27 cellular contexts compared by ENCODE assay signal in the genomic region with DNA sequence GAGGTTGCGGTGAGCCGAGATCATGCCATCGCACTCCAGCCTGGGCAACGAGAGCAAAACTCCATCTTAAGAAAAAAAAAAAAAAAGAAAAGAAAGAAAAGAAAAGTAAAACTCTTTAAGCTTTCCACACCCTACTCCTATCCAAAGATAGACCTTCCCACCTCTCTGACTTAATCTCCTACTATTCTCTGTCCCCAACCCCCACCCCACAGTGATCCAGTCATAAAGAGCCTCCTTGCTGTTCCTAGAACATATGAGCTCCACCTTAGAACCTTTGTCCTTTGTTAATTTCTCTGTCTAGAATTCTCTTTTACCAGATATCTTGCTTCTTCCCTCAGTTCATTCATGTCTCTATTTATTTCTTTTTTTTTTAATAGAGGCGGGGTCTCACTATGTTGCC.
"Had no signal": no experiment of that assay in that cellular context is flagged by ENCODE, and none has a peak within 500 bp of the region (broad histone marks: within the 10 kb centered on the region; RNA-seq: fewer than 3 reads in every experiment).

No MANE protein-coding gene starts in this region.

- H3K27ac Mint-ChIP-seq: nephron progenitor cell; stimulated activated effector memory CD8-positive, alpha-beta T cell treated with anti-CD3 and anti-CD28 coated beads, Interleukin-12 subunit alpha, Interleukin-12 subunit beta, amount 100 ng/mL, for 72 hours; stimulated activated naive B cell treated with anti-CD40 and anti-IgM and Interleukin-4, amounts not matched to agents 10 μg/mL and 1 μg/mL and 100 μg/mL, for 72 hours; type B pancreatic cell had no signal

- H3K4me1 Mint-ChIP-seq: neural crest cell; stimulated activated effector memory CD8-positive, alpha-beta T cell treated with anti-CD3 and anti-CD28 coated beads, Interleukin-12 subunit alpha, Interleukin-12 subunit beta, amount 100 ng/mL, for 72 hours had no signal

- H3K4me3 Mint-ChIP-seq: naive B cell; naive thymus-derived CD8-positive, alpha-beta T cell; natural killer cell treated with Interleukin-12 subunit alpha and Interleukin-12 subunit beta and Interleukin-15 and Interleukin-18, amount 100 ng/mL, for 72 hours; nephron progenitor cell; neural crest cell; stimulated activated effector memory CD8-positive, alpha-beta T cell treated with anti-CD3 and anti-CD28 coated beads, Interleukin-12 subunit alpha, Interleukin-12 subunit beta, amount 100 ng/mL, for 72 hours; stimulated activated naive B cell treated with anti-CD40 and anti-IgM and Interleukin-4, amounts not matched to agents 10 μg/mL and 1 μg/mL and 100 μg/mL, for 72 hours; type B pancreatic cell had no signal

- H3K4me1 ChIP-seq: pancreas, right lobe of liver, stomach, uterus had no signal

- H3K36me3 ChIP-seq: neutrophil, pancreas, right lobe of liver, sigmoid colon, stomach, thoracic aorta, thyroid gland, tibial nerve, upper lobe of right lung, uterus had no signal

- H3K4me3 ChIP-seq: pancreas, psoas muscle, right lobe of liver, sigmoid colon, stomach, thoracic aorta, thyroid gland, tibial nerve, upper lobe of right lung, uterus had no signal

- H3K27me3 ChIP-seq: neutrophil, right lobe of liver, sigmoid colon, stomach, thyroid gland, tibial nerve, upper lobe of right lung, uterus had no signal

- H3K9me3 Mint-ChIP-seq: naive B cell; naive thymus-derived CD8-positive, alpha-beta T cell; natural killer cell treated with Interleukin-12 subunit alpha and Interleukin-12 subunit beta and Interleukin-15 and Interleukin-18, amount 100 ng/mL, for 72 hours; neural crest cell; stimulated activated effector memory CD8-positive, alpha-beta T cell treated with anti-CD3 and anti-CD28 coated beads, Interleukin-12 subunit alpha, Interleukin-12 subunit beta, amount 100 ng/mL, for 72 hours; stimulated activated naive B cell treated with anti-CD40 and anti-IgM and Interleukin-4, amounts not matched to agents 10 μg/mL and 1 μg/mL and 100 μg/mL, for 72 hours had no signal

- ATAC-seq: naive thymus-derived CD8-positive, alpha-beta T cell; natural killer cell treated with Interleukin-12 subunit alpha and Interleukin-12 subunit beta and Interleukin-15 and Interleukin-18, amount 100 ng/mL, for 72 hours; pancreas; psoas muscle; right cardiac atrium; right lobe of liver; stimulated activated effector memory CD8-positive, alpha-beta T cell treated with anti-CD3 and anti-CD28 coated beads, Interleukin-12 subunit alpha, Interleukin-12 subunit beta, amount 100 ng/mL, for 72 hours; stimulated activated naive B cell treated with anti-CD40 and anti-IgM and Interleukin-4, amounts not matched to agents 10 μg/mL and 1 μg/mL and 100 μg/mL, for 72 hours; upper lobe of right lung had no signal

- H3K9me3 ChIP-seq: neutrophil, pancreas, psoas muscle, right lobe of liver, sigmoid colon, stomach, thoracic aorta, thyroid gland, tibial nerve, upper lobe of right lung, uterus had no signal

- H3K36me3 Mint-ChIP-seq: naive B cell; naive thymus-derived CD8-positive, alpha-beta T cell; natural killer cell treated with Interleukin-12 subunit alpha and Interleukin-12 subunit beta and Interleukin-15 and Interleukin-18, amount 100 ng/mL, for 72 hours; stimulated activated effector memory CD8-positive, alpha-beta T cell treated with anti-CD3 and anti-CD28 coated beads, Interleukin-12 subunit alpha, Interleukin-12 subunit beta, amount 100 ng/mL, for 72 hours; stimulated activated naive B cell treated with anti-CD40 and anti-IgM and Interleukin-4, amounts not matched to agents 10 μg/mL and 1 μg/mL and 100 μg/mL, for 72 hours; type B pancreatic cell had no signal

- DNase-seq: naive B cell; naive thymus-derived CD8-positive, alpha-beta T cell; nephron progenitor cell; nucleus accumbens; pancreas; psoas muscle; right cardiac atrium; right lobe of liver; sigmoid colon; small intestine; stimulated activated CD4-positive, alpha-beta T cell treated with anti-CD3 and anti-CD28 coated beads, Interleukin-15, amount 100 ng/mL, for 24 hours; stimulated activated CD4-positive, alpha-beta T cell treated with anti-CD3 and anti-CD28 coated beads, Interleukin-2, amount 100 ng/mL, for 24 hours; stimulated activated CD4-positive, alpha-beta T cell treated with anti-CD3 and anti-CD28 coated beads, Interleukin-2, amount 100 ng/mL, for 48 hours; stimulated activated CD4-positive, alpha-beta T cell treated with anti-CD3 and anti-CD28 coated beads, Interleukin-4, amount 100 ng/mL, for 24 hours; stimulated activated naive B cell treated with anti-CD40 and anti-IgM and Interleukin-4, amounts not matched to agents 10 μg/mL and 1 μg/mL and 100 μg/mL, for 72 hours; stimulated activated naive CD4-positive, alpha-beta T cell treated with Interleukin-2 at 50 U/mL for 16 hours; stomach; thyroid gland; upper lobe of right lung; uterus had no signal

- H3K27me3 Mint-ChIP-seq: naive B cell; naive thymus-derived CD8-positive, alpha-beta T cell; natural killer cell treated with Interleukin-12 subunit alpha and Interleukin-12 subunit beta and Interleukin-15 and Interleukin-18, amount 100 ng/mL, for 72 hours; type B pancreatic cell had no signal

- H3K27ac ChIP-seq: neutrophil, pancreas, psoas muscle, right lobe of liver, sigmoid colon, stomach, thoracic aorta, thyroid gland, tibial nerve, upper lobe of right lung, uterus had no signal
